18 cellular contexts compared by ENCODE assay signal in the genomic region with DNA sequence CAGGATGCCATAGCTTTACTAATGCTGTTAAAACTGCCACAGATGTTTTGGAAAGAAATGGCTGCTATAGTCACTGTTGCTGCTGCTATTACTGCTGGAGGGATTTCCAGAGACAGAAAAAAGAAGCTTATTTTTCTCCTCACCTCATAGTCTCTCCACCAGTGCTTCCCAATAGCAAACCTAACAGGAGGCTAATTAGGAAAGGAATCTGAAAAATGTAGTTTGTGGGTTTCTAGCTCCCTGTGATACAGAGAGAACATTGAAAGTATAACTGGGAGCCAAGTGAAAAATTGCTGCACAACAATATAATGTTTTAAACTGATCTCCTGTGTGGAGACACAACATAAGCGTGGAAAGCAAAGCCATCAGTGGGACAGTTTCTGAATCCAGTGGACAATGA. TPM values are rescaled to one million over a fixed set of nuclear protein-coding genes. Genes with fewer than 3 reads are reported as not detected.
"Had no signal": no experiment of that assay in that cellular context is flagged by ENCODE, and none has a peak within 500 bp of the region (broad histone marks: within the 10 kb centered on the region; RNA-seq: fewer than 3 reads in every experiment).

No MANE protein-coding gene starts in this region.

- H3K4me3 ChIP-seq: esophagus muscularis mucosa, gastroesophageal sphincter, hepatocyte, pancreas, right lobe of liver, spleen, tibial artery, upper lobe of left lung, uterus had no signal

- H3K4me2 ChIP-seq: hepatocyte had no signal

- H3K36me3 ChIP-seq: esophagus muscularis mucosa, gastroesophageal sphincter, pancreas, right lobe of liver, spleen, tibial artery, upper lobe of left lung, uterus had no signal

- H3K27ac ChIP-seq: epithelial cell of prostate, esophagus muscularis mucosa, gastroesophageal sphincter, hepatocyte, pancreas, right lobe of liver, spleen, tibial artery, upper lobe of left lung, uterus had no signal

- H3K4me1 ChIP-seq: esophagus muscularis mucosa, gastroesophageal sphincter, pancreas, right lobe of liver, spleen, tibial artery, upper lobe of left lung, uterus had no signal

- ATAC-seq: effector memory CD8-positive, alpha-beta T cell; gastroesophageal sphincter; natural killer cell; pancreas; right lobe of liver; stimulated activated memory B cell treated with anti-CD40 and anti-IgM and Interleukin-4, amounts not matched to agents 10 μg/mL and 1 μg/mL and 100 μg/mL, for 72 hours had no signal

- DNase-seq: effector memory CD8-positive, alpha-beta T cell; natural killer cell; nucleus accumbens; pancreas; right lobe of liver; spleen; stimulated activated CD4-positive, alpha-beta T cell treated with anti-CD3 and anti-CD28 coated beads, Interleukin-15, amount 100 ng/mL, for 24 hours; stimulated activated CD4-positive, alpha-beta T cell treated with anti-CD3 and anti-CD28 coated beads, Interleukin-1b, Interleukin-23, amount 100 ng/mL, for 48 hours; stimulated activated CD4-positive, alpha-beta T cell treated with anti-CD3 and anti-CD28 coated beads, Interleukin-4, amount 100 ng/mL, for 24 hours; tibial artery; upper lobe of left lung; uterus had no signal

- H3K27me3 ChIP-seq: esophagus muscularis mucosa, gastroesophageal sphincter, hepatocyte, right lobe of liver, spleen, tibial artery, upper lobe of left lung had no signal

- H3K79me2 ChIP-seq: hepatocyte had no signal

RNA-seq across cellular contexts. Expression of a gene that starts 8.6 kb away (rescaled TPM):
- total RNA-seq: fibroblast of villous mesenchyme, natural killer cell had no signal
